ENCODE assay signal across 31 cellular contexts in genomic region chr2:111975819-111976218, GRCh38.
DNase-seq lines count a peak whose midpoint lies in the region; ATAC-seq and TF ChIP-seq lines count a peak whose summit lies in the region.
"Had no signal": no experiment of that assay in that cellular context is flagged by ENCODE, and none has a peak within 500 bp of the region (broad histone marks: within the 10 kb centered on the region; RNA-seq: fewer than 3 reads in every experiment).

No MANE protein-coding gene starts in this region.

- H2AK5ac ChIP-seq in mesenchymal stem cell (ENCODE audit: low read length, severe bottlenecking), result peak overlapping the region; percentile 95

- POLR2A ChIA-PET in Caco-2 (lab: Charles Lee) (no interaction called here), Panc1 (lab: Charles Lee) (no interaction called here), T-cell (lab: Charles Lee) (no interaction called here)

- BruUV-seq in Caco-2 (replicated peaks; lab: Mats Ljungman, UMichigan) (no TSS peak), Panc1 (replicated peaks; lab: Mats Ljungman, UMichigan) (no TSS peak)

- H3K4ac ChIP-seq in mesenchymal stem cell (ENCODE audit: low read depth in 1 of 2, low read length in 2 of 2), result no peak overlapping the region

- H3K9me3 Mint-ChIP-seq in Caco-2 (ENCODE audit: unreplicated experiment) (no peaks in the 10 kb centered on the region), T-cell (peaks cover 7 to 21% (median 10%) of the 10 kb centered on the region in 3 donors)

- no peaks in the 10 kb centered on the region for H3K27me3 ChIP-seq in Caco-2 (replicated peaks; ENCODE audit: control insufficient read depth, insufficient read depth, low read length)
- H3K27me3 ChIP-seq in Panc1 (ENCODE audit: control insufficient read depth, insufficient read depth, low read length), result no peaks in the 10 kb centered on the region
- peaks cover 0 to 5% of the 10 kb centered on the region in 2 experiments for H3K27me3 ChIP-seq in mesenchymal stem cell (ENCODE audit: control insufficient read depth in 1 of 2, insufficient read depth in 1 of 2, low read length in 2 of 2)
- H3K27me3 ChIP-seq: dorsolateral prefrontal cortex, right atrium auricular region, SJSA1, spleen, uterus had no signal

- intact Hi-C loops in Caco-2 (cut with micrococcal nuclease; ENCODE audit: unreplicated experiment) (loop anchor here (5.0 kb wide), 1 partner anchor 74 kb away; no protein-coding TSS in a partner anchor), Panc1 (cut with micrococcal nuclease; ENCODE audit: unreplicated experiment) (no loop called here)

- DNase-seq in Caco-2, result no peak
- DNase-seq in Panc1 (ENCODE audit: low read depth, low spot score), result peak; percentile 41
- peak; percentile 83 for DNase-seq in dermis blood vessel endothelial cell
- DNase-seq in mesenchymal stem cell, result peak; percentile 37
- no peak for DNase-seq in T-cell
- no peak for DNase-seq in NCI-H2227 treated with DMSO at 0.1 percent for 48 hours (lab: John Stamatoyannopoulos, UW)
- DNase-seq: activated B cell treated with CpG ODN at 0.5 μM for 24 hours; activated CD4-positive, alpha-beta T cell treated with anti-CD3 and anti-CD28 coated beads, Interleukin-2, amount 50 U/mL, for 1 hour; activated effector memory CD4-positive, alpha-beta T cell treated with anti-CD3 and anti-CD28 coated beads, Interleukin-2, amount 50 U/mL, for 16 hours; activated naive CD8-positive, alpha-beta T cell treated with anti-CD3 and anti-CD28 coated beads for 36 hours; activated T-cell treated with anti-CD3 and anti-CD28 coated beads, Interleukin-2, amount 50 U/mL, for 1 hour; AML-193; CD4-positive, alpha-beta memory T cell; dorsolateral prefrontal cortex; H7; hypothalamus; immature natural killer cell; MM.1S; NCI-H2029 treated with DMSO at 0.1 percent for 48 hours; spleen; stimulated activated CD4-positive, alpha-beta T cell treated with anti-CD3 and anti-CD28 coated beads, Interleukin-2, amount 100 ng/mL, for 24 hours; uterus had no signal

- no peak overlapping the region for H2BK120ac ChIP-seq in mesenchymal stem cell (ENCODE audit: low read depth, low read length)

- peak; percentile 33 for ATAC-seq in Panc1
- ATAC-seq in HG03571 (IDR thresholded peaks at IDR 0.05; ENCODE audit: unreplicated experiment), result no peak
- ATAC-seq in GM19397 (IDR thresholded peaks at IDR 0.05; ENCODE audit: unreplicated experiment), result no peak
- ATAC-seq in T-cell (replicated peaks in 1 of 4), result no peak
- ATAC-seq: GM12878, left lobe of liver had no signal

- H3K4me1 Mint-ChIP-seq in Caco-2 (ENCODE audit: low read depth, unreplicated experiment) (peaks cover 37% of the 10 kb centered on the region), T-cell (peaks cover 0 to 6% (median 2%) of the 10 kb centered on the region in 3 donors)
- H3K4me1 Mint-ChIP-seq: activated naive CD8-positive, alpha-beta T cell treated with anti-CD3 and anti-CD28 coated beads for 36 hours had no signal

- no peak overlapping the region for H3K9ac ChIP-seq in mesenchymal stem cell (ENCODE audit: low read length)
- H3K9ac ChIP-seq: KMS-11 had no signal

- H4K91ac ChIP-seq in mesenchymal stem cell (ENCODE audit: low read length), result no peak overlapping the region

- 64% methylated on average over 5 of the region's 6 CpGs for WGBS in mesenchymal stem cell

- H3K27ac Mint-ChIP-seq in Caco-2 (ENCODE audit: unreplicated experiment) (peak overlapping the region; percentile 63), T-cell (no peak overlapping the region)
- H3K27ac Mint-ChIP-seq: activated B cell treated with CpG ODN at 0.5 μM for 24 hours; activated naive CD8-positive, alpha-beta T cell treated with anti-CD3 and anti-CD28 coated beads for 36 hours; CD4-positive, alpha-beta memory T cell; immature natural killer cell; memory B cell; stimulated activated naive CD8-positive, alpha-beta T cell treated with anti-CD3 and anti-CD28 coated beads, Interleukin-15, Interleukin-2, amounts not matched to agents 100 ng/mL and 50 ng/mL, for 24 hours had no signal

- H2BK5ac ChIP-seq in mesenchymal stem cell (ENCODE audit: low read depth, low read length, poor library complexity, severe bottlenecking), result peak overlapping the region; percentile 45

- H2AFZ ChIP-seq in mesenchymal stem cell (ENCODE audit: low read depth, low read length), result no peak overlapping the region

- H3K36me3 ChIP-seq in Caco-2 (ENCODE audit: control insufficient read depth, insufficient read depth, low read length) (no peaks in the 10 kb centered on the region; the same call in 1 of the 2 replicates), Panc1 (ENCODE audit: control insufficient read depth, insufficient read depth, low read length) (peaks cover 3% of the 10 kb centered on the region; the same call in 1 of the 2 replicates), mesenchymal stem cell (ENCODE audit: control insufficient read depth in 1 of 2, insufficient read depth in 2 of 2, low read depth in 1 of 2, low read length in 2 of 2) (no peaks in the 10 kb centered on the region)
- H3K36me3 ChIP-seq: SJSA1, uterus had no signal

- H3K4me3 ChIP-seq in Caco-2 (ENCODE audit: low read depth, low read length), result no peak overlapping the region
- no peak overlapping the region for H3K4me3 ChIP-seq in Panc1 (ENCODE audit: low read depth in 2 of 2, low read length in 2 of 2)
- no peak overlapping the region for H3K4me3 ChIP-seq in mesenchymal stem cell (ENCODE audit: insufficient read depth in 1 of 2, low read depth in 1 of 2, low read length in 2 of 2)
- H3K4me3 ChIP-seq: dorsolateral prefrontal cortex, GM12878, right atrium auricular region, SJSA1, spleen, uterus had no signal

- peak overlapping the region; percentile 82 for H2BK15ac ChIP-seq in mesenchymal stem cell (ENCODE audit: low read depth, poor library complexity, severe bottlenecking)

- no peaks in the 10 kb centered on the region for H3K27me3 Mint-ChIP-seq in Caco-2 (ENCODE audit: insufficient read depth, unreplicated experiment)
- peaks cover 4 to 8% of the 10 kb centered on the region in 2 donors for H3K27me3 Mint-ChIP-seq in T-cell

- in situ Hi-C loops in Panc1 (cut with HindIII; ENCODE audit: low pct_unique_long_range_greater_than_20kb, low sequenced_read_pairs), result no loop called here

- H3K23ac ChIP-seq in mesenchymal stem cell (ENCODE audit: low read length in 2 of 2), result no peak overlapping the region

- no peak for TF ChIP-seq CTCF in Caco-2 (IDR thresholded peaks at IDR 0.05; ENCODE audit: insufficient read depth in 1 of 2, low read depth in 1 of 2, low read length in 1 of 2, severe bottlenecking in 1 of 2, unreplicated experiment in 1 of 2)
- no peak for TF ChIP-seq CTCF in Panc1 (IDR thresholded peaks at IDR 0.05)

- H3K4me2 ChIP-seq in mesenchymal stem cell (ENCODE audit: low read length, poor library complexity, severe bottlenecking), result no peak overlapping the region
- H3K4me2 ChIP-seq: KMS-11 had no signal

- H3K9me3 ChIP-seq in Caco-2 (no peaks in the 10 kb centered on the region), Panc1 (ENCODE audit: control insufficient read depth, insufficient read depth, low read depth, low read length) (peaks cover 9% of the 10 kb centered on the region), mesenchymal stem cell (ENCODE audit: control insufficient read depth, low read length) (peaks cover 15% of the 10 kb centered on the region)
- H3K9me3 ChIP-seq: uterus had no signal

- H3K4me3 Mint-ChIP-seq in Caco-2 (ENCODE audit: unreplicated experiment), result peak overlapping the region; percentile 39
- H3K4me3 Mint-ChIP-seq in T-cell, result no peak overlapping the region
- H3K4me3 Mint-ChIP-seq: activated B cell treated with CpG ODN at 0.5 μM for 24 hours; activated naive CD8-positive, alpha-beta T cell treated with anti-CD3 and anti-CD28 coated beads for 36 hours; CD4-positive, alpha-beta memory T cell; immature natural killer cell; memory B cell; stimulated activated naive CD8-positive, alpha-beta T cell treated with anti-CD3 and anti-CD28 coated beads, Interleukin-15, Interleukin-2, amounts not matched to agents 100 ng/mL and 50 ng/mL, for 24 hours had no signal

- H3K27ac ChIP-seq in Panc1 (ENCODE audit: low read length) (peak overlapping the region; percentile 84), mesenchymal stem cell (ENCODE audit: low read length, poor library complexity, severe bottlenecking) (peak overlapping the region; percentile 93)
- H3K27ac ChIP-seq: KMS-11, right atrium auricular region, SJSA1, spleen, uterus had no signal

- CTCF ChIA-PET in Caco-2 (lab: Charles Lee), result no interaction called here
- CTCF ChIA-PET in Panc1 (lab: Charles Lee), result no interaction called here
- CTCF ChIA-PET in T-cell (lab: Charles Lee), result no interaction called here

- peak overlapping the region in 1 of 2 experiments; percentile 5 for H2BK12ac ChIP-seq in mesenchymal stem cell (ENCODE audit: low read length in 2 of 2)

- no peak overlapping the region for H4K8ac ChIP-seq in mesenchymal stem cell (ENCODE audit: low read length)

- H3K4me1 ChIP-seq in Caco-2, result peaks cover 39% of the 10 kb centered on the region
- peaks cover 33% of the 10 kb centered on the region for H3K4me1 ChIP-seq in Panc1 (ENCODE audit: control insufficient read depth, insufficient read depth, low read length)
- H3K4me1 ChIP-seq in mesenchymal stem cell (ENCODE audit: control insufficient read depth, insufficient read depth, low read depth, low read length), result peaks cover 12% of the 10 kb centered on the region
- H3K4me1 ChIP-seq: spleen, uterus had no signal

- H3K14ac ChIP-seq in mesenchymal stem cell (ENCODE audit: low read length in 2 of 2), result no peak overlapping the region

- peaks cover 55% of the 10 kb centered on the region for H3K36me3 Mint-ChIP-seq in Caco-2 (ENCODE audit: insufficient read depth, unreplicated experiment)
- peaks cover 12% of the 10 kb centered on the region for H3K36me3 Mint-ChIP-seq in T-cell
- H3K36me3 Mint-ChIP-seq: activated naive CD8-positive, alpha-beta T cell treated with anti-CD3 and anti-CD28 coated beads for 36 hours had no signal

- peaks cover 5% of the 10 kb centered on the region for H3K79me1 ChIP-seq in mesenchymal stem cell (replicated peaks; ENCODE audit: low read length, poor library complexity, severe bottlenecking)

- H3K18ac ChIP-seq in mesenchymal stem cell (ENCODE audit: low read depth in 1 of 2, low read length in 2 of 2), result no peak overlapping the region

Comparison
In these comparisons a context has a peak if more than half of its experiments do, and no peak if none do; other contexts are left out.
1. DNase-seq: peak in Panc1 (single experiment), dermis blood vessel endothelial cell (single experiment) and mesenchymal stem cell (single experiment); none in Caco-2 (0 of 2), T-cell (0 of 34) and NCI-H2227 treated with DMSO at 0.1 percent for 48 hours (single experiment).